Comparison of ENCODE assay signal across 28 cellular contexts in genomic region chr16:83998091-83998490, GRCh38. TPM values are rescaled to one million over a fixed set of nuclear protein-coding genes. Genes with fewer than 3 reads are reported as not detected.
A peak's percentile ranks its signal among the peaks of the same experiment; 100 is the strongest.
DNase-seq lines count a peak whose midpoint lies in the region; ATAC-seq and TF ChIP-seq lines count a peak whose summit lies in the region.
"Had no signal": no experiment of that assay in that cellular context is flagged by ENCODE, and none has a peak within 500 bp of the region (broad histone marks: within the 10 kb centered on the region; RNA-seq: fewer than 3 reads in every experiment).

No MANE protein-coding gene starts in this region.

- peaks cover 36% of the 10 kb centered on the region for H3K4me1 Mint-ChIP-seq in neural crest cell
- H3K4me1 Mint-ChIP-seq: CD4-positive, CD25-positive, alpha-beta regulatory T cell had no signal

- no peak overlapping the region for H4K12ac ChIP-seq in trophoblast cell (ENCODE audit: low read depth, low read length)

- H3K36me3 ChIP-seq in trophoblast cell (ENCODE audit: control insufficient read depth in 1 of 2, insufficient read depth in 2 of 2, low read length in 2 of 2): no peaks in the 10 kb centered on the region
- H3K36me3 ChIP-seq: BE2C, BLaER1 had no signal

- intact Hi-C loops in Right ventricle myocardium superior (cut with DNase I): no loop called here
- intact Hi-C loops in left ventricle myocardium superior (cut with micrococcal nuclease): no loop called here

- no peak overlapping the region for H2AFZ ChIP-seq in trophoblast cell (ENCODE audit: insufficient read depth, low read length, poor library complexity)

- no peak overlapping the region for H3K9ac ChIP-seq in trophoblast cell (ENCODE audit: low read length)
- H3K9ac ChIP-seq: BLaER1 had no signal

- H2BK120ac ChIP-seq in trophoblast cell (ENCODE audit: insufficient read depth, low read length, poor library complexity): no peak overlapping the region

- no peaks in the 10 kb centered on the region for H3K79me2 ChIP-seq in trophoblast cell (ENCODE audit: control insufficient read depth, insufficient read depth, low read length, poor library complexity)

- no peak overlapping the region for H3K4me2 ChIP-seq in trophoblast cell (ENCODE audit: low read length)
- H3K4me2 ChIP-seq: BLaER1 had no signal

- H3K18ac ChIP-seq in trophoblast cell (ENCODE audit: low read length): no peak overlapping the region

- H3K4me1 ChIP-seq in trophoblast cell (ENCODE audit: control insufficient read depth in 1 of 2, insufficient read depth in 2 of 2, low read length in 2 of 2): no peaks in the 10 kb centered on the region
- H3K4me1 ChIP-seq: BE2C had no signal

- H4K91ac ChIP-seq in trophoblast cell (ENCODE audit: low read depth, low read length): no peak overlapping the region

- no peak overlapping the region for H3K4ac ChIP-seq in trophoblast cell (ENCODE audit: low read depth, low read length)

- H3K79me1 ChIP-seq in trophoblast cell (ENCODE audit: low read length): no peaks in the 10 kb centered on the region

- H3K27ac ChIP-seq in trophoblast cell (ENCODE audit: low read depth, low read length): no peak overlapping the region
- H3K27ac ChIP-seq: BLaER1 had no signal

- DNase-seq in Right ventricle myocardium superior (peak; percentile 26), left ventricle myocardium superior (no peak), neural crest cell (ENCODE audit: low read depth, low spot score) (no peak), trophoblast cell (no peak), GDM1 (lab: John Stamatoyannopoulos, UW) (no peak), hypothalamus (lab: John Stamatoyannopoulos, UW) (no peak)
- DNase-seq: 8988T; ACHN; BE2C; C1 segment of cervical spinal cord; CD4-positive, alpha-beta memory T cell; CD4-positive, CD25-positive, alpha-beta regulatory T cell; CD8-positive, alpha-beta memory T cell; COR-L47; DMS 273 treated with DMSO at 0.1 percent for 48 hours; DMS153; DMS53; DMS79; DND-41; EL; GF-D8 had no signal

- H3K27me3 ChIP-seq in trophoblast cell (ENCODE audit: insufficient read depth, low read length): no peaks in the 10 kb centered on the region
- H3K27me3 ChIP-seq: BE2C, BLaER1 had no signal

- H2BK12ac ChIP-seq in trophoblast cell (ENCODE audit: low read length): no peak overlapping the region

- H3K36me3 Mint-ChIP-seq in neural crest cell (ENCODE audit: low read depth): no peaks in the 10 kb centered on the region
- H3K36me3 Mint-ChIP-seq: CD4-positive, alpha-beta memory T cell; CD4-positive, CD25-positive, alpha-beta regulatory T cell; CD8-positive, alpha-beta memory T cell had no signal

- no peak overlapping the region for H2AK5ac ChIP-seq in trophoblast cell (ENCODE audit: low read length)

- H3K27ac Mint-ChIP-seq in neural crest cell (ENCODE audit: unreplicated experiment): peak overlapping the region; percentile 35
- H3K27ac Mint-ChIP-seq: CD14-positive monocyte; CD4-positive, alpha-beta memory T cell; CD4-positive, CD25-positive, alpha-beta regulatory T cell; CD8-positive, alpha-beta memory T cell had no signal

- TF ChIP-seq CTCF in neural crest cell (conservative IDR thresholded peaks at IDR 0.05): no peak

- no peak overlapping the region for H3K4me3 Mint-ChIP-seq in neural crest cell
- H3K4me3 Mint-ChIP-seq: CD14-positive monocyte; CD4-positive, alpha-beta memory T cell; CD4-positive, CD25-positive, alpha-beta regulatory T cell; CD8-positive, alpha-beta memory T cell had no signal

- no peaks in the 10 kb centered on the region for H3K27me3 Mint-ChIP-seq in neural crest cell (ENCODE audit: low read depth)

- H3K9me3 ChIP-seq in trophoblast cell (ENCODE audit: insufficient read depth, low read depth, low read length): peaks cover 6% of the 10 kb centered on the region
- H3K9me3 ChIP-seq: BE2C, BLaER1 had no signal

- ATAC-seq in Right ventricle myocardium superior (ENCODE audit: poor library complexity): no peak
- ATAC-seq in left ventricle myocardium superior: no peak
- ATAC-seq in HG02885 (IDR thresholded peaks at IDR 0.05; ENCODE audit: poor library complexity, unreplicated experiment): no peak

- H4K8ac ChIP-seq in trophoblast cell (ENCODE audit: low read depth, low read length): no peak overlapping the region

- no peak overlapping the region for H2BK5ac ChIP-seq in trophoblast cell (ENCODE audit: low read depth, low read length, poor library complexity)

- WGBS in trophoblast cell (ENCODE audit: extremely low coverage, insufficient coverage, insufficient read length): 100% methylated on average over 1 of the region's 13 CpGs

- H3K9me3 Mint-ChIP-seq in neural crest cell: no peaks in the 10 kb centered on the region
- H3K9me3 Mint-ChIP-seq: CD8-positive, alpha-beta memory T cell had no signal

- no peak overlapping the region for H3K14ac ChIP-seq in trophoblast cell (ENCODE audit: low read length)

- H3K23ac ChIP-seq in trophoblast cell (ENCODE audit: low read length): no peak overlapping the region

- peak overlapping the region; percentile 43 for H3K4me3 ChIP-seq in trophoblast cell (ENCODE audit: low read depth, low read length)
- H3K4me3 ChIP-seq: BLaER1 had no signal

RNA-seq across cellular contexts. Expression of gene NECAB2, which starts 30.0 kb away (rescaled TPM):
- 0.46 TPM for total RNA-seq in Right ventricle myocardium superior
- total RNA-seq in left ventricle myocardium superior: 0.84 TPM
- 16.2 and 19.6 TPM in 2 replicates for total RNA-seq in neural crest cell
- 0.22 and 0.26 TPM in 2 replicates for polyA plus RNA-seq in trophoblast cell (2013)
- total RNA-seq: CD4-positive, alpha-beta memory T cell; CD4-positive, CD25-positive, alpha-beta regulatory T cell; CD8-positive, alpha-beta memory T cell; Daoy had no signal
- polyA plus RNA-seq: CD4-positive, alpha-beta memory T cell; CD4-positive, CD25-positive, alpha-beta regulatory T cell; CD8-positive, alpha-beta memory T cell had no signal

RNA-seq across cellular contexts. Expression of gene SLC38A8, which starts 44.5 kb away (rescaled TPM):
- total RNA-seq in Right ventricle myocardium superior (0.78 TPM), left ventricle myocardium superior (2.0 TPM), neural crest cell (not detected in 2 replicates)
- 0.12 and 0.19 TPM in 2 replicates for polyA plus RNA-seq in trophoblast cell (2013)
- total RNA-seq: A673; CD4-positive, alpha-beta memory T cell; CD4-positive, CD25-positive, alpha-beta regulatory T cell; CD8-positive, alpha-beta memory T cell; Daoy; G401 had no signal
- polyA plus RNA-seq: AG04450; CD14-positive monocyte; CD4-positive, alpha-beta memory T cell; CD4-positive, CD25-positive, alpha-beta regulatory T cell; CD8-positive, alpha-beta memory T cell had no signal

RNA-seq across cellular contexts. Expression of gene OSGIN1, which starts 45.1 kb away (rescaled TPM):
- total RNA-seq in Right ventricle myocardium superior: 7.2 TPM
- total RNA-seq in left ventricle myocardium superior: 4.7 TPM
- 2.4 and 3.0 TPM in 2 replicates for total RNA-seq in neural crest cell
- polyA plus RNA-seq in trophoblast cell (2013): 1.3 and 1.5 TPM in 2 replicates
